In genomic region chr1:240720891-240721450, GRCh38 we compare ENCODE assay signal across 18 cellular contexts.
"Had no signal": no experiment of that assay in that cellular context is flagged by ENCODE, and none has a peak within 500 bp of the region (broad histone marks: within the 10 kb centered on the region; RNA-seq: fewer than 3 reads in every experiment).

No MANE protein-coding gene starts in this region.

- H3K4me1 ChIP-seq: adrenal gland, ascending aorta, colonic mucosa, prostate gland, upper lobe of left lung had no signal

- H3K27ac ChIP-seq: adrenal gland, ascending aorta, colonic mucosa, neutrophil, ovary, prostate gland, thoracic aorta, upper lobe of left lung, WERI-Rb-1 had no signal

- H3K4me3 ChIP-seq: adrenal gland, ascending aorta, colonic mucosa, ovary, prostate gland, thoracic aorta, upper lobe of left lung had no signal

- H3K36me3 ChIP-seq: adrenal gland, ascending aorta, colonic mucosa, neutrophil, ovary, prostate gland, thoracic aorta, upper lobe of left lung, WERI-Rb-1 had no signal

- DNase-seq: activated CD4-positive, CD25-positive, alpha-beta regulatory T cell treated with anti-CD3 and anti-CD28 coated beads, Interleukin-2, amount 50 U/mL, for 72 hours; activated T-cell treated with anti-CD3 and anti-CD28 coated beads, Interleukin-2, amount 50 U/mL, for 1 hour; adrenal gland; colonic mucosa; hypothalamus; left ventricle myocardium superior; ovary; stimulated activated CD4-positive, alpha-beta T cell treated with anti-CD3 and anti-CD28 coated beads, Interleukin-4, amount 100 ng/mL, for 24 hours; stimulated activated naive CD4-positive, alpha-beta T cell treated with Interleukin-2 at 50 U/mL for 16 hours; T-helper 1 cell; upper lobe of left lung; WERI-Rb-1 had no signal

- ATAC-seq: activated naive CD4-positive, alpha-beta T cell treated with anti-CD3 and anti-CD28 coated beads, Interleukin-2, amount 50 U/mL, for 72 hours; left ventricle myocardium superior had no signal

- H3K9me3 Mint-ChIP-seq: activated naive CD4-positive, alpha-beta T cell treated with anti-CD3 and anti-CD28 coated beads, Interleukin-2, amount 50 U/mL, for 72 hours; nephron had no signal

- H3K4me3 Mint-ChIP-seq: nephron had no signal

- H3K36me3 Mint-ChIP-seq: activated naive CD4-positive, alpha-beta T cell treated with anti-CD3 and anti-CD28 coated beads, Interleukin-2, amount 50 U/mL, for 72 hours had no signal

- H3K27ac Mint-ChIP-seq: nephron had no signal

- H3K9me3 ChIP-seq: adrenal gland, ascending aorta, colonic mucosa, neutrophil, prostate gland, thoracic aorta had no signal

- H3K27me3 ChIP-seq: adrenal gland, ascending aorta, colonic mucosa, neutrophil, ovary, upper lobe of left lung had no signal
